ENCODE assay signal across 13 cellular contexts in the genomic region with DNA sequence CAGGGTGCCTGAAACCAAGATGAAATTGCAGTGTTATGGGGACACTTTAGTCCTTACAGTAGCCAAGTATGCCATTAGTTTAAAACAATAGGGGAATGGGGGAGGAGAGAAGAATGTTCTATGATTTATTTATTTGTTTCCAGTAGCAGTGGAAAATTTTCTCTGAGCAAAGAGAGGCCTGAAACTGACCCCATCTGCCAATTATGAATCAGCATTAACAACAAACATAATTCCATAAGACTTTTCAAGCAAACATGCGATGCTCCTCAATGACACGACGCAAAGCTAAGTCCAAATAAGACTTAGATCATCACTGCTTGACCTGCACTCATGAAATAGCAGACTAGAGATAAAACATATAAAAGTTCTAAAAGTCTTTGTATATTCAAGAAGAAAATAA. TPM values are rescaled to one million over a fixed set of nuclear protein-coding genes. Genes with fewer than 3 reads are reported as not detected.
A peak's percentile ranks its signal among the peaks of the same experiment; 100 is the strongest.
DNase-seq lines count a peak whose midpoint lies in the region; ATAC-seq and TF ChIP-seq lines count a peak whose summit lies in the region.
"Had no signal": no experiment of that assay in that cellular context is flagged by ENCODE, and none has a peak within 500 bp of the region (broad histone marks: within the 10 kb centered on the region; RNA-seq: fewer than 3 reads in every experiment).

No MANE protein-coding gene starts in this region.

- ATAC-seq in WTC11 (no peak), psoas muscle (no peak)
- no peak for ATAC-seq in stimulated activated effector memory CD8-positive, alpha-beta T cell treated with anti-CD3 and anti-CD28 coated beads, Interleukin-12 subunit alpha, Interleukin-12 subunit beta, amount 100 ng/mL, for 72 hours

- TF ChIP-seq CTCF in Calu3 (IDR thresholded peaks at IDR 0.05; ENCODE audit: unreplicated experiment) (no peak), WTC11 (IDR thresholded peaks at IDR 0.05) (no peak), fibroblast of the aortic adventitia (IDR thresholded peaks at IDR 0.05; ENCODE audit: insufficient read depth, low read length) (no peak), psoas muscle (IDR thresholded peaks at IDR 0.05) (no peak)

- H3K4me3 ChIP-seq in fibroblast of the aortic adventitia (ENCODE audit: low read depth, low read length) (peak overlapping the region; percentile 71), psoas muscle (no peak overlapping the region)
- H3K4me3 ChIP-seq: testis had no signal

- H3K4me3 Mint-ChIP-seq in Calu3 (ENCODE audit: low read depth, unreplicated experiment), result peak overlapping the region; percentile 93
- H3K4me3 Mint-ChIP-seq in WTC11, result no peak overlapping the region
- H3K4me3 Mint-ChIP-seq in stimulated activated effector memory CD8-positive, alpha-beta T cell treated with anti-CD3 and anti-CD28 coated beads, Interleukin-12 subunit alpha, Interleukin-12 subunit beta, amount 100 ng/mL, for 72 hours, result no peak overlapping the region

- H3K27me3 Mint-ChIP-seq in Calu3 (ENCODE audit: unreplicated experiment), result peaks cover 8% of the 10 kb centered on the region
- peaks cover 2% of the 10 kb centered on the region for H3K27me3 Mint-ChIP-seq in WTC11 (ENCODE audit: low read depth)

- DNase-seq in Calu3 (no peak), WTC11 (ENCODE audit: low spot score) (no peak), fibroblast of the aortic adventitia (ENCODE audit: low read depth) (peak; percentile 39), psoas muscle (no peak), NCI-H774 (lab: John Stamatoyannopoulos, UW) (no peak), anterior cingulate cortex (lab: John Stamatoyannopoulos, UW) (no peak), NCI-H2107 treated with DMSO at 0.1 percent for 48 hours (lab: John Stamatoyannopoulos, UW; ENCODE audit: unreplicated experiment) (no peak)
- DNase-seq in stimulated activated effector memory CD8-positive, alpha-beta T cell treated with anti-CD3 and anti-CD28 coated beads, Interleukin-12 subunit alpha, Interleukin-12 subunit beta, amount 100 ng/mL, for 72 hours (ENCODE audit: low spot score in 2 of 2), result no peak
- DNase-seq: activated CD4-positive, CD25-positive, alpha-beta regulatory T cell; activated naive CD4-positive, alpha-beta T cell treated with anti-CD3 and anti-CD28 coated beads, Interleukin-2, amount 50 U/mL, for 16 hours; KBM-7; stimulated activated CD4-positive, alpha-beta T cell treated with anti-CD3 and anti-CD28 coated beads, Interleukin-15, amount 100 ng/mL, for 24 hours; testis had no signal

- H3K36me3 Mint-ChIP-seq in Calu3 (ENCODE audit: insufficient read depth, unreplicated experiment) (peaks cover 51% of the 10 kb centered on the region), WTC11 (no peaks in the 10 kb centered on the region; the same call in 1 of the 2 replicates)
- peaks cover 19% of the 10 kb centered on the region for H3K36me3 Mint-ChIP-seq in stimulated activated effector memory CD8-positive, alpha-beta T cell treated with anti-CD3 and anti-CD28 coated beads, Interleukin-12 subunit alpha, Interleukin-12 subunit beta, amount 100 ng/mL, for 72 hours

- CTCF ChIA-PET in Calu3 (lab: Charles Lee), result interaction anchor here (0.9 kb wide), 1 partner anchor 10 kb away, joined by 3 read pairs; no protein-coding TSS in a partner anchor
- CTCF ChIA-PET in WTC11 (lab: Charles Lee), result no interaction called here

- H3K27ac ChIP-seq in psoas muscle, result peak overlapping the region; percentile 100

- POLR2A ChIA-PET in WTC11 (lab: Charles Lee), result no interaction called here

- peaks cover 40% of the 10 kb centered on the region for H3K4me1 Mint-ChIP-seq in Calu3 (ENCODE audit: low read depth, unreplicated experiment)
- H3K4me1 Mint-ChIP-seq in WTC11, result peaks cover 66% of the 10 kb centered on the region
- peaks cover 42% of the 10 kb centered on the region for H3K4me1 Mint-ChIP-seq in stimulated activated effector memory CD8-positive, alpha-beta T cell treated with anti-CD3 and anti-CD28 coated beads, Interleukin-12 subunit alpha, Interleukin-12 subunit beta, amount 100 ng/mL, for 72 hours

- no peaks in the 10 kb centered on the region for H3K36me3 ChIP-seq in psoas muscle (ENCODE audit: insufficient read depth in 1 of 2, low read depth in 1 of 2)

- peaks cover 24% of the 10 kb centered on the region for H3K4me1 ChIP-seq in psoas muscle

- H3K27me3 ChIP-seq in psoas muscle (ENCODE audit: insufficient read depth in 3 of 3, low read length in 2 of 3), result no peaks in the 10 kb centered on the region
- H3K27me3 ChIP-seq: testis had no signal

- BruUV-seq in Calu3 (replicated peaks; lab: Mats Ljungman, UMichigan), result no TSS peak

- H3K9me3 Mint-ChIP-seq in Calu3 (ENCODE audit: low read depth, unreplicated experiment), result no peaks in the 10 kb centered on the region
- no peaks in the 10 kb centered on the region for H3K9me3 Mint-ChIP-seq in WTC11
- no peaks in the 10 kb centered on the region for H3K9me3 Mint-ChIP-seq in stimulated activated effector memory CD8-positive, alpha-beta T cell treated with anti-CD3 and anti-CD28 coated beads, Interleukin-12 subunit alpha, Interleukin-12 subunit beta, amount 100 ng/mL, for 72 hours

- H3K9me3 ChIP-seq in psoas muscle, result no peaks in the 10 kb centered on the region
- H3K9me3 ChIP-seq: testis had no signal

- intact Hi-C loops in Calu3 (cut with micrococcal nuclease; ENCODE audit: unreplicated experiment), result loop anchor here (5.0 kb wide), 2 partner anchors 174 to 366 kb away; partner anchors contain the start of gene CREB1
- intact Hi-C loops in psoas muscle (cut with DNase I), result loop anchor here in 1 of 2 donors (10.0 kb wide), 1 partner anchor 357 kb away; no protein-coding TSS in a partner anchor

- 72 to 76% (median 76%) methylated on average over 3 of the region's 3 CpGs for WGBS in psoas muscle, 3 donors

- peak overlapping the region; percentile 100 for H3K27ac Mint-ChIP-seq in Calu3 (ENCODE audit: unreplicated experiment)
- H3K27ac Mint-ChIP-seq in WTC11, result peak overlapping the region; percentile 68; the same call in 1 of the 2 replicates
- no peak overlapping the region for H3K27ac Mint-ChIP-seq in stimulated activated effector memory CD8-positive, alpha-beta T cell treated with anti-CD3 and anti-CD28 coated beads, Interleukin-12 subunit alpha, Interleukin-12 subunit beta, amount 100 ng/mL, for 72 hours

TF ChIP-seq in WTC11, 78 proteins besides CTCF, POLR2A, EP300 and RAD21 (continues in another document):
- TF ChIP-seq MAX (CRISPR knock-in tag; IDR thresholded peaks at IDR 0.05) (no peak), GRHL2 (CRISPR knock-in tag; IDR thresholded peaks at IDR 0.05; ENCODE audit: insufficient replicate concordance, severe bottlenecking) (no peak), MXD4 (CRISPR knock-in tag; IDR thresholded peaks at IDR 0.05; ENCODE audit: borderline replicate concordance) (no peak), USF2 (CRISPR knock-in tag; IDR thresholded peaks at IDR 0.05) (no peak), RELA (CRISPR knock-in tag; IDR thresholded peaks at IDR 0.05; ENCODE audit: borderline replicate concordance) (no peak), MLX (CRISPR knock-in tag; IDR thresholded peaks at IDR 0.05) (no peak), AR (CRISPR knock-in tag; IDR thresholded peaks at IDR 0.05) (no peak)
- TF ChIP-seq, protein P1, sequence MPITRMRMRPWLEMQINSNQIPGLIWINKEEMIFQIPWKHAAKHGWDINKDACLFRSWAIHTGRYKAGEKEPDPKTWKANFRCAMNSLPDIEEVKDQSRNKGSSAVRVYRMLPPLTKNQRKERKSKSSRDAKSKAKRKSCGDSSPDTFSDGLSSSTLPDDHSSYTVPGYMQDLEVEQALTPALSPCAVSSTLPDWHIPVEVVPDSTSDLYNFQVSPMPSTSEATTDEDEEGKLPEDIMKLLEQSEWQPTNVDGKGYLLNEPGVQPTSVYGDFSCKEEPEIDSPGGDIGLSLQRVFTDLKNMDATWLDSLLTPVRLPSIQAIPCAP (CRISPR knock-in tag; IDR thresholded peaks at IDR 0.05), result no peak

RNA-seq across cellular contexts. Expression of gene KLF7, which starts 4.0 kb away (rescaled TPM):
- 22.2 and 24.9 TPM in 2 replicates for total RNA-seq in Calu3 (2022)
- total RNA-seq in WTC11 (2021), result 11.9 to 25.4 TPM (median 16.3 TPM) in 3 replicates
- total RNA-seq in fibroblast of the aortic adventitia (ENCODE audit: low replicate concordance), result 12.3 and 38.5 TPM in 2 replicates
- 10 to 100 TPM in 2 of 4 donors, 1 to 10 TPM in 2; 5.4 to 13.5 (median 11.1) TPM for total RNA-seq in psoas muscle
- 1 to 10 TPM; 1.1 to 2.7 (median 2.4) TPM for polyA plus RNA-seq in psoas muscle
